8 cellular contexts compared by ENCODE assay signal in the genomic region with DNA sequence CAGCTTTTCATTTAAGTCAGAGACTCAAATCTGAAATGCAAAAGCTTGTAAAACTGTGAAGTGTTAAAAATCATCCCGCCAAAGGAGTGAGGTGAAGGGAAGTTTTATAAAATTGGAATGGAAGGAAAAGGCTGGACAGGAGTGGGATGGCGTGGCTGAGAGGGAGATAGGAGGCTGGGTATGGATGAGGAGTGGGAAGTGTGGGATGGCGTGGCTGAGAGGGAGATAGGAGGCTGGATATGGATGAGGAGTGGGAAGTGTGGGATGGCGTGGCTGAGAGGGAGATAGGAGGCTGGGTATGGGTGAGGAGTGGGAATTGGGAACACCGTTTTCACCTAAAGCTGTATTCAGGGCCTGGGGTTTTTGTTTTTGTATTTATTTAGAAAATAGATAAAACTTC. TPM values are rescaled to one million over a fixed set of nuclear protein-coding genes. Genes with fewer than 3 reads are reported as not detected.
"Had no signal": no experiment of that assay in that cellular context is flagged by ENCODE, and none has a peak within 500 bp of the region (broad histone marks: within the 10 kb centered on the region; RNA-seq: fewer than 3 reads in every experiment).

No MANE protein-coding gene starts in this region.

- H3K9ac ChIP-seq: GM23248 had no signal

- H3K4me3 Mint-ChIP-seq: IgD-negative memory B cell had no signal

- H3K9me3 ChIP-seq: HAP-1 had no signal

- H3K36me3 Mint-ChIP-seq: IgD-negative memory B cell had no signal

- ATAC-seq: HCT116 had no signal

- DNase-seq: GM23248, GOT3, H7, KBM-7 had no signal

- H3K4me1 Mint-ChIP-seq: IgD-negative memory B cell had no signal

- H3K4me1 ChIP-seq: HAP-1 had no signal

- H2AFZ ChIP-seq: GM23248 had no signal

- H3K9me3 Mint-ChIP-seq: IgD-negative memory B cell had no signal

- H3K4me3 ChIP-seq: GM23248, HAP-1 had no signal

- H3K36me3 ChIP-seq: HAP-1 had no signal

- H3K27ac ChIP-seq: GM23248 had no signal

- H3K27ac Mint-ChIP-seq: IgD-negative memory B cell had no signal

RNA-seq across cellular contexts. Expression of gene NKX2-2, which starts 59.4 kb away (rescaled TPM):
- total RNA-seq: GM23248, HT-29 had no signal
- polyA plus RNA-seq: GM23248, IgD-negative memory B cell had no signal
